33 cellular contexts compared by ENCODE assay signal in the genomic region with DNA sequence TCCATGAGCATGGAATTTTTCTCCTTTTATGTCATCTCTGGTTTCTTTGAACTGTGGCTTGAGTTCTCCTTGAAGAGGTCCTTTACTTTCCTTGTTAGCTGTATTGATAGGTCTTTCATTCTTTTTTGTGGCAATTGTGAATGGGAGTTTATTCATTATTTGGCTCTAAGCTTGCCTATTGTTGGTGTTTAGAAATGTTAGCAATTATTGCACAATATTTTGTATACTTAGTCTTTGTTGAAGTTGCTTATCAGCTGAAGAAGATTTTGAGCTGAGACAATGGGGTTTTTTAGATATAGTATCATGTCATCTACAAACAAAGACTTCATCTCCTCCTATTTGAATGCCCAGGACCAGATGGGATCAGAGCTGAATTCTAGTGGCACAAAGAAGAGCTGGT.
"Had no signal": no experiment of that assay in that cellular context is flagged by ENCODE, and none has a peak within 500 bp of the region (broad histone marks: within the 10 kb centered on the region; RNA-seq: fewer than 3 reads in every experiment).

No MANE protein-coding gene starts in this region.

- H3K27me3 ChIP-seq: adrenal gland, ascending aorta, body of pancreas, brain microvascular endothelial cell, breast epithelium, cardiac muscle cell had no signal

- H3K9me3 ChIP-seq: adrenal gland, ascending aorta had no signal

- ATAC-seq: activated naive CD4-positive, alpha-beta T cell treated with anti-CD3 and anti-CD28 coated beads, Interleukin-2, amount 50 U/mL, for 72 hours; activated naive CD8-positive, alpha-beta T cell treated with anti-CD3 and anti-CD28 coated beads, Interleukin-2, amount 50 U/mL, for 24 hours; activated T-cell treated with anti-CD3 and anti-CD28 coated beads, Interleukin-2, amount 50 U/mL, for 4 hours; activated T-cell treated with anti-CD3 and anti-CD28 coated beads, Interleukin-2, amount 50 U/mL, for 72 hours; activated T-helper 17 cell treated with anti-CD3 and anti-CD28 coated beads, Interleukin-2, amount 50 U/mL, for 72 hours; body of pancreas had no signal

- FAIRE-seq: astrocyte, bronchial epithelial cell had no signal

- H3K4me3 ChIP-seq: adrenal gland, ascending aorta, body of pancreas, breast epithelium, cardiac muscle cell had no signal

- H3K4me1 ChIP-seq: adrenal gland, ascending aorta, body of pancreas, breast epithelium had no signal

- H3K36me3 ChIP-seq: adrenal gland, ascending aorta, brain microvascular endothelial cell, breast epithelium, cardiac muscle cell had no signal

- H3K27ac ChIP-seq: adrenal gland, ascending aorta, body of pancreas, brain microvascular endothelial cell, breast epithelium, cardiac muscle cell had no signal

- DNase-seq: activated effector memory CD4-positive, alpha-beta T cell treated with anti-CD3 and anti-CD28 coated beads, Interleukin-2, amount 50 U/mL, for 16 hours; activated effector memory CD4-positive, alpha-beta T cell treated with Interleukin-2 at 50 U/mL for 16 hours; activated gamma-delta T cell; activated gamma-delta T cell treated with Interleukin-2 at 50 U/mL for 16 hours; activated naive CD4-positive, alpha-beta T cell; activated naive CD4-positive, alpha-beta T cell treated with anti-CD3 and anti-CD28 coated beads for 36 hours; activated naive CD4-positive, alpha-beta T cell treated with anti-CD3 and anti-CD28 coated beads, Interleukin-2, amount 10 ng/mL, durations not matched to agents 7 days and 5 days; activated naive CD4-positive, alpha-beta T cell treated with anti-CD3 and anti-CD28 coated beads, Interleukin-2, amount 50 U/mL, for 16 hours; activated naive CD4-positive, alpha-beta T cell treated with Interleukin-2 at 50 U/mL for 16 hours; activated naive CD8-positive, alpha-beta T cell treated with anti-CD3 and anti-CD28 coated beads for 36 hours; activated naive CD8-positive, alpha-beta T cell treated with anti-CD3 and anti-CD28 coated beads, Interleukin-2, amount 10 ng/mL, durations not matched to agents 7 days and 5 days; activated naive CD8-positive, alpha-beta T cell treated with anti-CD3 and anti-CD28 coated beads, Interleukin-2, amount 50 U/mL, for 24 hours; activated T-cell treated with anti-CD3 and anti-CD28 coated beads, Interleukin-2, amount 50 U/mL, for 24 hours; activated T-cell treated with anti-CD3 and anti-CD28 coated beads, Interleukin-2, amount 50 U/mL, for 4 hours; activated T-cell treated with anti-CD3 and anti-CD28 coated beads, Interleukin-2, amount 50 U/mL, for 48 hours; activated T-cell treated with anti-CD3 and anti-CD28 coated beads, Interleukin-2, amount 50 U/mL, for 72 hours; adrenal gland; amniotic stem cell; amygdala; anterior cingulate cortex; aorta; body of pancreas; brain microvascular endothelial cell; caudate nucleus; central memory CD4-positive, alpha-beta T cell; cerebellar nuclear complex had no signal
